In the genomic region with DNA sequence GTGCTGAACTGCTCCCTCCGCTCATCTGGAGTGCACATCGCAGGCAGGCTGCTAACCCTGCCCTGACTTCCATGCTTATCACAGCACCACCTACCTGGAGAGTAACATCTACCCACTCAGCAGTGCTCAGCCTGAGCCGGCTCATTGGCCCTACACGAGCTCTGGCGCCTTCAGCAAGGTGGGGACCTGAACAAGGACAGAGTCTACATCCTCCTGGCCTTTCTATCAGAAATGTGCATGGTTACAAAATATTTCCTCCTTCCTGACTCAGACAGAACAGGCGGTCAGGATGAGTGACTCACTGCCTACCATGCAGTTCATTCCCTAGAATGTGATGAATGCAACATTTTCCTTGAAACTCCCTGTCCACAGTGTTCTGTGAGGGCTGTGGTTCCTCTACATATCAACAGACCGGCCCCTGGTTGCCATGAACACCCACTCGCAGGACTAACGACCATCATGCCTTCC, we compare ENCODE assay signal across 9 cellular contexts. TPM values are rescaled to one million over a fixed set of nuclear protein-coding genes. Genes with fewer than 3 reads are reported as not detected.
A peak's percentile ranks its signal among the peaks of the same experiment; 100 is the strongest.
DNase-seq lines count a peak whose midpoint lies in the region; ATAC-seq and TF ChIP-seq lines count a peak whose summit lies in the region.
"Had no signal": no experiment of that assay in that cellular context is flagged by ENCODE, and none has a peak within 500 bp of the region (broad histone marks: within the 10 kb centered on the region; RNA-seq: fewer than 3 reads in every experiment).

No MANE protein-coding gene starts in this region.

- H2AFZ ChIP-seq in Karpas-422 (ENCODE audit: low read length), result no peak overlapping the region

- POLR2A ChIA-PET in activated CD4-positive, alpha-beta memory T cell treated with anti-CD3 and anti-CD28 coated beads for 36 hours (lab: Charles Lee), result no interaction called here
- POLR2A ChIA-PET in activated CD4-positive, alpha-beta memory T cell treated with anti-CD3 and anti-CD28 coated beads, Interleukin-2, amount 10 ng/mL, durations not matched to agents 7 days and 5 days (lab: Charles Lee), result no interaction called here

- H3K27me3 ChIP-seq in upper lobe of left lung (no peaks in the 10 kb centered on the region), Karpas-422 (ENCODE audit: low read length) (no peaks in the 10 kb centered on the region)

- no peaks in the 10 kb centered on the region for H3K9me3 Mint-ChIP-seq in activated CD4-positive, alpha-beta memory T cell treated with anti-CD3 and anti-CD28 coated beads for 36 hours
- H3K9me3 Mint-ChIP-seq in activated CD4-positive, alpha-beta memory T cell treated with anti-CD3 and anti-CD28 coated beads, Interleukin-2, amount 10 ng/mL, durations not matched to agents 7 days and 5 days, result no peaks in the 10 kb centered on the region

- WGBS in upper lobe of left lung, 2 donors, result 54% methylated on average over 9 of the region's 9 CpGs

- H4K20me1 ChIP-seq in Karpas-422 (ENCODE audit: insufficient read depth, low read depth, low read length), result no peaks in the 10 kb centered on the region

- intact Hi-C loops in activated CD4-positive, alpha-beta memory T cell treated with anti-CD3 and anti-CD28 coated beads for 36 hours (cut with micrococcal nuclease), result no loop called here
- intact Hi-C loops in left colon (cut with DNase I, micrococcal nuclease), result no loop called here

- no peak for TF ChIP-seq CTCF in astrocyte of the spinal cord (IDR thresholded peaks at IDR 0.05; ENCODE audit: low read depth, low read length)
- no peak for TF ChIP-seq CTCF in upper lobe of left lung (IDR thresholded peaks at IDR 0.05)

- H3K27ac Mint-ChIP-seq in activated CD4-positive, alpha-beta memory T cell treated with anti-CD3 and anti-CD28 coated beads for 36 hours, result peak overlapping the region; percentile 29
- H3K27ac Mint-ChIP-seq in activated CD4-positive, alpha-beta memory T cell treated with anti-CD3 and anti-CD28 coated beads, Interleukin-2, amount 10 ng/mL, durations not matched to agents 7 days and 5 days, result no peak overlapping the region

- no peak overlapping the region for H3K4me2 ChIP-seq in Karpas-422 (ENCODE audit: low read depth, low read length, poor library complexity, severe bottlenecking)

- H3K9me2 ChIP-seq in Karpas-422 (replicated peaks; ENCODE audit: insufficient read depth, low read length), result no peaks in the 10 kb centered on the region

- TF ChIP-seq EP300 in upper lobe of left lung (IDR thresholded peaks at IDR 0.05), result peak in 1 of 4 donors; percentile 56

- H3K27ac ChIP-seq in upper lobe of left lung, result peak overlapping the region; percentile 59 to 74 (median 70)
- no peak overlapping the region for H3K27ac ChIP-seq in Karpas-422 (ENCODE audit: low read length)

- in situ Hi-C loops in astrocyte of the spinal cord (cut with HindIII; ENCODE audit: low sequenced_read_pairs), result no loop called here

- H3K27me3 Mint-ChIP-seq in activated CD4-positive, alpha-beta memory T cell treated with anti-CD3 and anti-CD28 coated beads for 36 hours, result no peaks in the 10 kb centered on the region
- H3K27me3 Mint-ChIP-seq in activated CD4-positive, alpha-beta memory T cell treated with anti-CD3 and anti-CD28 coated beads, Interleukin-2, amount 10 ng/mL, durations not matched to agents 7 days and 5 days, result no peaks in the 10 kb centered on the region

- peak in 1 of 4 donors; percentile 56 for TF ChIP-seq POLR2A in upper lobe of left lung (IDR thresholded peaks at IDR 0.05)

- CTCF ChIA-PET in activated CD4-positive, alpha-beta memory T cell treated with anti-CD3 and anti-CD28 coated beads for 36 hours (lab: Charles Lee), result interaction anchor here (2.4 to 8.5 kb wide), 2 partner anchors 29 to 271 kb away, joined by 10 to 103 read pairs; no protein-coding TSS in a partner anchor
- CTCF ChIA-PET in activated CD4-positive, alpha-beta memory T cell treated with anti-CD3 and anti-CD28 coated beads, Interleukin-2, amount 10 ng/mL, durations not matched to agents 7 days and 5 days (lab: Charles Lee), result interaction anchor here (1.5 kb wide), 1 partner anchor 8 kb away, joined by 6 read pairs; no protein-coding TSS in a partner anchor

- H3K79me2 ChIP-seq in Karpas-422 (ENCODE audit: low read length), result no peaks in the 10 kb centered on the region

- peaks cover 0 to 11% (median 2%) of the 10 kb centered on the region in 4 donors for H3K36me3 ChIP-seq in upper lobe of left lung
- H3K36me3 ChIP-seq in Karpas-422 (ENCODE audit: insufficient read depth, low read length), result no peaks in the 10 kb centered on the region

- H3K36me3 Mint-ChIP-seq in activated CD4-positive, alpha-beta memory T cell treated with anti-CD3 and anti-CD28 coated beads for 36 hours, result no peaks in the 10 kb centered on the region
- H3K36me3 Mint-ChIP-seq in activated CD4-positive, alpha-beta memory T cell treated with anti-CD3 and anti-CD28 coated beads, Interleukin-2, amount 10 ng/mL, durations not matched to agents 7 days and 5 days (ENCODE audit: low read depth), result no peaks in the 10 kb centered on the region

- peak; percentile 23 for DNase-seq in activated CD4-positive, alpha-beta memory T cell treated with anti-CD3 and anti-CD28 coated beads for 36 hours
- no peak for DNase-seq in activated CD4-positive, alpha-beta memory T cell treated with anti-CD3 and anti-CD28 coated beads, Interleukin-2, amount 10 ng/mL, durations not matched to agents 7 days and 5 days
- DNase-seq in astrocyte of the spinal cord (ENCODE audit: low read depth, low spot score) (peak; percentile 96), left colon (no peak), upper lobe of left lung (peak in 1 of 2 donors; percentile 59), Karpas-422 (no peak), left lobe of liver (ENCODE audit: low spot score) (no peak), HuH-7 (ENCODE audit: low spot score) (no peak)
- DNase-seq: COR-L47 had no signal

- H3K9me3 ChIP-seq in upper lobe of left lung (no peaks in the 10 kb centered on the region), Karpas-422 (ENCODE audit: low read length) (no peaks in the 10 kb centered on the region)

- peaks cover 21 to 34% (median 22%) of the 10 kb centered on the region in 4 donors for H3K4me1 ChIP-seq in upper lobe of left lung
- H3K4me1 ChIP-seq in Karpas-422 (ENCODE audit: low read length), result no peaks in the 10 kb centered on the region

- H3K9ac ChIP-seq in Karpas-422 (ENCODE audit: low read length), result no peak overlapping the region

- ATAC-seq in left colon (peak; percentile 1), upper lobe of left lung (ENCODE audit: low FRiP score in 2 of 2) (peak; percentile 65 to 88), left lobe of liver (no peak)

- no peak overlapping the region for H3K4me3 ChIP-seq in astrocyte of the spinal cord (ENCODE audit: low read depth, low read length)
- H3K4me3 ChIP-seq in upper lobe of left lung, result no peak overlapping the region
- H3K4me3 ChIP-seq in Karpas-422 (ENCODE audit: low read length), result no peak overlapping the region

- peaks cover 12% of the 10 kb centered on the region for H3K4me1 Mint-ChIP-seq in activated CD4-positive, alpha-beta memory T cell treated with anti-CD3 and anti-CD28 coated beads for 36 hours (ENCODE audit: low read depth)
- peaks cover 14% of the 10 kb centered on the region for H3K4me1 Mint-ChIP-seq in activated CD4-positive, alpha-beta memory T cell treated with anti-CD3 and anti-CD28 coated beads, Interleukin-2, amount 10 ng/mL, durations not matched to agents 7 days and 5 days

- no peak overlapping the region for H3K4me3 Mint-ChIP-seq in activated CD4-positive, alpha-beta memory T cell treated with anti-CD3 and anti-CD28 coated beads for 36 hours
- H3K4me3 Mint-ChIP-seq in activated CD4-positive, alpha-beta memory T cell treated with anti-CD3 and anti-CD28 coated beads, Interleukin-2, amount 10 ng/mL, durations not matched to agents 7 days and 5 days, result no peak overlapping the region

RNA-seq across cellular contexts. Expression of gene C11orf58, which starts 53.1 kb away (rescaled TPM):
- total RNA-seq in activated CD4-positive, alpha-beta memory T cell treated with anti-CD3 and anti-CD28 coated beads for 36 hours, result 100 to 1,000 TPM; 132 to 134 TPM
- total RNA-seq in activated CD4-positive, alpha-beta memory T cell treated with anti-CD3 and anti-CD28 coated beads, Interleukin-2, amount 10 ng/mL, durations not matched to agents 7 days and 5 days, result 100 to 1,000 TPM; 113 to 124 TPM
- total RNA-seq in left colon (10 to 100 TPM; 58.9 to 60.2 TPM), upper lobe of left lung (100 to 1,000 TPM in 5 of 6 donors, 10 to 100 TPM in 1; 99.9 to 179 (median 112) TPM), left lobe of liver (51.0 TPM)
- 127 and 200 TPM in 2 replicates for total RNA-seq in Karpas-422 (2014; rRNA removed; shearing (Covaris generic); ENCODE audit: low replicate concordance)

Comparison
In these comparisons a context has a peak if more than half of its experiments do, and no peak if none do; other contexts are left out.
1. DNase-seq: peak in activated CD4-positive, alpha-beta memory T cell treated with anti-CD3 and anti-CD28 coated beads for 36 hours (single experiment) and astrocyte of the spinal cord (single experiment); none in activated CD4-positive, alpha-beta memory T cell treated with anti-CD3 and anti-CD28 coated beads, Interleukin-2, amount 10 ng/mL, durations not matched to agents 7 days and 5 days (single experiment), left colon (0 of 2), Karpas-422 (single experiment), left lobe of liver (single experiment) and HuH-7 (single experiment).